ENCODE assay signal across 10 cellular contexts in the genomic region with DNA sequence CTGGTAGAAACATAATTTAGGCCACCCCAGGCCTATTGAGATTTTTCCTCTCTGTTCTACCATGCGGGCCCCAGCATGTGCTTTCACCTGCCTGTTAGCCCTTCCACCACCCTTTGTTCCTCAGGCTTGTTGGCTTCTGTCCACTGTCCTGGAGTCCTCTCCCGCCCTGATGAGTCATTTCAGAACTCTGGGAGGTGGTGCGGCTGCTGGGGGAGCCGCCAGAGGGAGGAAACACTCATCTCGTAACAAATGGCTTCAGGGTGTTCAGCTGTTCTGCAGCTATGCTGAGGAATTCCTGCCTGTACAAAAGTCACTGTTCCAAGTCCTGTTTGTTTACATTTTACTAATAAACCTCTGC. TPM values are rescaled to one million over a fixed set of nuclear protein-coding genes. Genes with fewer than 3 reads are reported as not detected.
DNase-seq lines count a peak whose midpoint lies in the region; ATAC-seq, FAIRE-seq and TF ChIP-seq lines count a peak whose summit lies in the region.
"Had no signal": no experiment of that assay in that cellular context is flagged by ENCODE, and none has a peak within 500 bp of the region (broad histone marks: within the 10 kb centered on the region; RNA-seq: fewer than 3 reads in every experiment).

No MANE protein-coding gene starts in this region.

- peak; percentile 94 for DNase-seq in H4 (ENCODE audit: low spot score)
- peak; percentile 100 for DNase-seq in RPMI7951 (ENCODE audit: low read depth)
- peak; percentile 17 for DNase-seq in esophagus squamous epithelium (lab: John Stamatoyannopoulos, UW)
- DNase-seq in myocyte (ENCODE audit: low read depth) = peak; percentile 99
- no peak for DNase-seq in NCI-H2171 (lab: John Stamatoyannopoulos, UW)
- DNase-seq in GM12892 (ENCODE audit: insufficient read length) = no peak

- peak overlapping the region; percentile 74 to 89 (median 81) for H3K27ac ChIP-seq in esophagus squamous epithelium
- H3K27ac ChIP-seq: KMS-11, neutrophil had no signal

- ATAC-seq in HG02623 (IDR thresholded peaks at IDR 0.05; ENCODE audit: unreplicated experiment) (no peak), HG02885 (IDR thresholded peaks at IDR 0.05; ENCODE audit: poor library complexity, unreplicated experiment) (no peak)

- peak in 5 of 6 experiments; percentile 40 to 79 (median 66) for TF ChIP-seq CTCF in esophagus squamous epithelium (IDR thresholded peaks at IDR 0.05)

- H3K36me3 ChIP-seq in esophagus squamous epithelium = no peaks in the 10 kb centered on the region
- H3K36me3 ChIP-seq: neutrophil had no signal

- no peak overlapping the region for H3K4me3 ChIP-seq in esophagus squamous epithelium

- intact Hi-C loops in esophagus squamous epithelium (cut with DNase I) = no loop called here

- H3K27me3 ChIP-seq in esophagus squamous epithelium = no peaks in the 10 kb centered on the region
- H3K27me3 ChIP-seq: neutrophil had no signal

- WGBS in esophagus squamous epithelium, 2 donors = 2 to 18% methylated on average over 5 of the region's 5 CpGs

- H3K4me1 ChIP-seq in esophagus squamous epithelium = peaks cover 17 to 30% (median 18%) of the 10 kb centered on the region in 3 donors

- TF ChIP-seq POLR2A in esophagus squamous epithelium (IDR thresholded peaks at IDR 0.05) (no peak), GM12892 (IDR thresholded peaks at IDR 0.05; ENCODE audit: low read depth, low read length) (no peak)

- FAIRE-seq in GM12892 (lab: Jason Lieb, UNC) = no peak

- H3K9me3 ChIP-seq in esophagus squamous epithelium = no peaks in the 10 kb centered on the region
- H3K9me3 ChIP-seq: neutrophil had no signal

RNA-seq across cellular contexts. Expression of gene LRTM1, which starts 36.3 kb away (rescaled TPM):
- total RNA-seq in H4 (2014; rRNA removed; shearing (Covaris generic)) = not detected in 2 replicates
- 1.6 and 2.2 TPM in 2 replicates for total RNA-seq in RPMI7951 (2014; rRNA removed; shearing (Covaris generic))
- total RNA-seq in esophagus squamous epithelium (not detected), myocyte (0.16 and 0.42 TPM in 2 replicates)
- 0.29 TPM for polyA plus RNA-seq in myocyte (2012)
- not detected for polyA plus RNA-seq in GM12892 (2012; ENCODE audit: missing spikeins)

Comparison
In these comparisons a context has a peak if more than half of its experiments do, and no peak if none do; other contexts are left out.
1. DNase-seq: peak in H4 (single experiment), RPMI7951 (single experiment), esophagus squamous epithelium (single experiment) and myocyte (single experiment); none in NCI-H2171 (single experiment) and GM12892 (single experiment).